Comparison of ENCODE assay signal across 8 cellular contexts in genomic region chr12:12645485-12645884, GRCh38. TPM values are rescaled to one million over a fixed set of nuclear protein-coding genes. Genes with fewer than 3 reads are reported as not detected.
DNase-seq lines count a peak whose midpoint lies in the region; ATAC-seq and TF ChIP-seq lines count a peak whose summit lies in the region.

No MANE protein-coding gene starts in this region.

- peaks cover 0 to 11% (median 3%) of the 10 kb centered on the region in 7 donors for H3K4me1 Mint-ChIP-seq in naive thymus-derived CD4-positive, alpha-beta T cell

- no peak overlapping the region for H3K4me3 ChIP-seq in SJSA1
- H3K4me3 ChIP-seq in breast epithelium = no peak overlapping the region
- H3K4me3 ChIP-seq in naive thymus-derived CD4-positive, alpha-beta T cell (ENCODE audit: low read length) = no peak overlapping the region

- TF ChIP-seq CTCF in breast epithelium (IDR thresholded peaks at IDR 0.05) = peak in 2 of 3 donors; percentile 17 to 19

- ATAC-seq in naive thymus-derived CD4-positive, alpha-beta T cell = peak; percentile 80
- no peak for ATAC-seq in GM19328 (IDR thresholded peaks at IDR 0.05; ENCODE audit: unreplicated experiment)

- H3K36me3 ChIP-seq in SJSA1 = peaks cover 7% of the 10 kb centered on the region
- no peaks in the 10 kb centered on the region for H3K36me3 ChIP-seq in breast epithelium
- peaks cover 0 to 12% (median 0%) of the 10 kb centered on the region in 3 experiments for H3K36me3 ChIP-seq in naive thymus-derived CD4-positive, alpha-beta T cell (ENCODE audit: control insufficient read depth in 2 of 3, insufficient read depth in 3 of 3, low read length in 3 of 3)

- H3K27ac ChIP-seq in SJSA1 (peak overlapping the region; percentile 16; the same call in 1 of the 2 replicates), breast epithelium (no peak overlapping the region)
- H3K27ac ChIP-seq in naive thymus-derived CD4-positive, alpha-beta T cell (ENCODE audit: low read depth, low read length) = no peak overlapping the region

- no peaks in the 10 kb centered on the region for H3K27me3 Mint-ChIP-seq in naive thymus-derived CD4-positive, alpha-beta T cell

- peak overlapping the region in 3 of 9 donors; percentile 42 to 79 (median 67) for H3K27ac Mint-ChIP-seq in naive thymus-derived CD4-positive, alpha-beta T cell

- H3K36me3 Mint-ChIP-seq in naive thymus-derived CD4-positive, alpha-beta T cell = peaks cover 19 to 61% (median 37%) of the 10 kb centered on the region in 5 donors

- CTCF ChIA-PET in HEK293T (lab: Yijun Ruan, JAX) = interaction anchor here (0.6 kb wide), 1 partner anchor 10 kb away, joined by 3 read pairs; no protein-coding TSS in a partner anchor
- CTCF ChIA-PET in naive thymus-derived CD4-positive, alpha-beta T cell (lab: Charles Lee) = interaction anchor here (0.6 to 7.6 kb wide), 13 partner anchors 9 to 296 kb away, joined by 3 to 60 read pairs (median 4); partner anchors contain the start of gene MANSC1

- no peaks in the 10 kb centered on the region for H3K27me3 ChIP-seq in SJSA1 (replicated peaks)
- no peaks in the 10 kb centered on the region for H3K27me3 ChIP-seq in breast epithelium
- H3K27me3 ChIP-seq in naive thymus-derived CD4-positive, alpha-beta T cell (ENCODE audit: control insufficient read depth in 2 of 2, insufficient read depth in 2 of 2, low read length in 2 of 2) = no peaks in the 10 kb centered on the region

- intact Hi-C loops in breast epithelium (cut with DNase I; ENCODE audit: low total_unique reads) = no loop called here
- intact Hi-C loops in naive thymus-derived CD4-positive, alpha-beta T cell (cut with micrococcal nuclease) = loop anchor here (1.0 to 5.0 kb wide), 7 partner anchors 33 to 269 kb away; partner anchors contain the start of genes CREBL2 (in 1 of the 2) and GPR19 (in 1 of the 2)

- peaks cover 7 to 44% (median 26%) of the 10 kb centered on the region in 11 donors for H3K9me3 Mint-ChIP-seq in naive thymus-derived CD4-positive, alpha-beta T cell

- DNase-seq in NCI-H146 (lab: John Stamatoyannopoulos, UW) (peak; percentile 56), NCI-H146 treated with DMSO at 0.1 percent for 48 hours (lab: John Stamatoyannopoulos, UW; ENCODE audit: unreplicated experiment) (no peak), HEK293T (ENCODE audit: extremely low spot score) (peak; percentile 17), SJSA1 (ENCODE audit: low read depth in 1 of 2, low spot score in 2 of 2) (peak in 1 of 2 experiments; percentile 35), breast epithelium (ENCODE audit: low spot score in 2 of 2) (no peak), foreskin melanocyte (no peak)
- DNase-seq in naive thymus-derived CD4-positive, alpha-beta T cell = peak in 8 of 9 donors; percentile 24 to 76 (median 62)

- H3K4me1 ChIP-seq in SJSA1 (replicated peaks) = peaks cover 35% of the 10 kb centered on the region
- H3K4me1 ChIP-seq in breast epithelium = no peaks in the 10 kb centered on the region
- H3K4me1 ChIP-seq in naive thymus-derived CD4-positive, alpha-beta T cell (ENCODE audit: control insufficient read depth in 2 of 2, insufficient read depth in 2 of 2, low read length in 2 of 2) = no peaks in the 10 kb centered on the region

- no peak overlapping the region for H3K4me3 Mint-ChIP-seq in naive thymus-derived CD4-positive, alpha-beta T cell

- no peak for TF ChIP-seq POLR2A in breast epithelium (IDR thresholded peaks at IDR 0.05)

- H3K9me3 ChIP-seq in SJSA1 (replicated peaks) (peaks cover 14% of the 10 kb centered on the region), breast epithelium (peaks cover 25 to 31% of the 10 kb centered on the region in 2 donors)
- peaks cover 10 to 30% (median 15%) of the 10 kb centered on the region in 3 experiments for H3K9me3 ChIP-seq in naive thymus-derived CD4-positive, alpha-beta T cell (ENCODE audit: control insufficient read depth in 2 of 3, low read length in 3 of 3)

- POLR2A ChIA-PET in HEK293T (lab: Yijun Ruan, JAX) = no interaction called here
- POLR2A ChIA-PET in naive thymus-derived CD4-positive, alpha-beta T cell (lab: Charles Lee) = interaction anchor here (0.6 to 2.3 kb wide), 10 partner anchors 10 to 287 kb away, joined by 3 to 17 read pairs (median 4); no protein-coding TSS in a partner anchor

TF ChIP-seq in HEK293T, 16 proteins besides CTCF, POLR2A, EP300 and RAD21:
- TF ChIP-seq TARDBP (IDR thresholded peaks at IDR 0.05) (no peak), ELF4 (IDR thresholded peaks at IDR 0.05) (no peak), FOXM1 (IDR thresholded peaks at IDR 0.05; ENCODE audit: borderline replicate concordance) (no peak), PKNOX1 (IDR thresholded peaks at IDR 0.05) (no peak), SP1 (IDR thresholded peaks at IDR 0.05) (no peak), SUZ12 (IDR thresholded peaks at IDR 0.05) (no peak), L3MBTL2 (conservative IDR thresholded peaks at IDR 0.05) (no peak), LEF1 (IDR thresholded peaks at IDR 0.05; ENCODE audit: borderline replicate concordance) (no peak), CTBP1 (IDR thresholded peaks at IDR 0.05; ENCODE audit: borderline replicate concordance) (no peak), ARNT (IDR thresholded peaks at IDR 0.05) (no peak), FOXK2 (IDR thresholded peaks at IDR 0.05) (no peak), HDGF (IDR thresholded peaks at IDR 0.05; ENCODE audit: borderline replicate concordance) (no peak), BHLHE40 (IDR thresholded peaks at IDR 0.05; ENCODE audit: borderline replicate concordance) (no peak), NFRKB (IDR thresholded peaks at IDR 0.05) (no peak), FOXA1 (IDR thresholded peaks at IDR 0.05) (no peak), ZNF384 (IDR thresholded peaks at IDR 0.05) (no peak)
TF ChIP-seq in HEK293T: peak in this region for 0.

RNA-seq across cellular contexts. Expression of gene CREBL2, which starts 33.8 kb away (rescaled TPM):
- total RNA-seq in SJSA1 (2014; rRNA removed; shearing (Covaris generic)) = 13.6 and 16.4 TPM in 2 replicates
- total RNA-seq in breast epithelium = 10 to 100 TPM; 55.7 to 87.4 (median 84.2) TPM
- 10 to 100 TPM; 17.3 to 39.5 (median 24.9) TPM for total RNA-seq in naive thymus-derived CD4-positive, alpha-beta T cell
- polyA plus RNA-seq in naive thymus-derived CD4-positive, alpha-beta T cell = 10 to 100 TPM; 40.2 to 46.5 TPM

RNA-seq across cellular contexts. Expression of gene GPR19, which starts 50.5 kb away (rescaled TPM):
- total RNA-seq in SJSA1 (2014; rRNA removed; shearing (Covaris generic)) = 0.78 and 1.8 TPM in 2 replicates
- total RNA-seq in breast epithelium = under 1 TPM in 2 of 3 donors, not detected in 1; 0.33 to 0.59 TPM
- 10 to 100 TPM in 1 of 5 experiments, 1 to 10 TPM in 3, under 1 TPM in 1; 0.69 to 10.4 (median 2.7) TPM for total RNA-seq in naive thymus-derived CD4-positive, alpha-beta T cell
- polyA plus RNA-seq in naive thymus-derived CD4-positive, alpha-beta T cell = under 1 TPM; 0.17 to 0.52 TPM

Comparison
In these comparisons a context has a peak if more than half of its experiments do, and no peak if none do; other contexts are left out.
1. DNase-seq: peak in NCI-H146 (single experiment), HEK293T (single experiment) and naive thymus-derived CD4-positive, alpha-beta T cell (8 of 9); none in NCI-H146 treated with DMSO at 0.1 percent for 48 hours (single experiment), breast epithelium (0 of 2) and foreskin melanocyte (single experiment).